ENCODE assay signal across 1 cellular context in genomic region chr10:80457554-80458262, GRCh38.
TF ChIP-seq lines count a peak whose summit lies in the region.

No MANE protein-coding gene starts in this region.

TF ChIP-seq in HepG2, 621 proteins besides CTCF, POLR2A, EP300 and RAD21 (continued from another document):
- TF ChIP-seq ZBTB33 (CRISPR knock-in tag; IDR thresholded peaks at IDR 0.05) (peak; percentile 99), KDM5B (CRISPR knock-in tag; IDR thresholded peaks at IDR 0.05; ENCODE audit: borderline replicate concordance) (0 out of 2 replicates have a peak, but pooled peaks have one; percentile 25), ZNF12 (CRISPR knock-in tag; IDR thresholded peaks at IDR 0.05) (peak; percentile 96), TBX2 (CRISPR knock-in tag; IDR thresholded peaks at IDR 0.05; ENCODE audit: borderline replicate concordance) (0 out of 2 replicates have a peak, but pooled peaks have one; percentile 31), TARDBP (CRISPR knock-in tag; IDR thresholded peaks at IDR 0.05) (no peak), ZNF460 (CRISPR knock-in tag; IDR thresholded peaks at IDR 0.05; ENCODE audit: borderline replicate concordance) (no peak), ZFY (CRISPR knock-in tag; IDR thresholded peaks at IDR 0.05) (peak; percentile 36; the same call in 1 of the 2 replicates), ZFX (CRISPR knock-in tag; IDR thresholded peaks at IDR 0.05; ENCODE audit: low read depth) (0 out of 2 replicates have a peak, but pooled peaks have one; percentile 20), ZFP91 (CRISPR knock-in tag; IDR thresholded peaks at IDR 0.05; ENCODE audit: borderline replicate concordance) (0 out of 2 replicates have a peak, but pooled peaks have one; percentile 27), XRCC5 (optimal IDR thresholded peaks at IDR 0.05; ENCODE audit: low read length) (peak; percentile 39), UBTF (CRISPR knock-in tag; IDR thresholded peaks at IDR 0.05) (peak; percentile 13; the same call in 1 of the 2 replicates), ZNF687 (CRISPR knock-in tag; IDR thresholded peaks at IDR 0.05) (peak; percentile 31; the same call in 1 of the 2 replicates), POLR2AphosphoS5 (IDR thresholded peaks at IDR 0.05; ENCODE audit: low read depth, low read length) (no peak)
